Comparison of ENCODE assay signal across 8 cellular contexts in the genomic region with DNA sequence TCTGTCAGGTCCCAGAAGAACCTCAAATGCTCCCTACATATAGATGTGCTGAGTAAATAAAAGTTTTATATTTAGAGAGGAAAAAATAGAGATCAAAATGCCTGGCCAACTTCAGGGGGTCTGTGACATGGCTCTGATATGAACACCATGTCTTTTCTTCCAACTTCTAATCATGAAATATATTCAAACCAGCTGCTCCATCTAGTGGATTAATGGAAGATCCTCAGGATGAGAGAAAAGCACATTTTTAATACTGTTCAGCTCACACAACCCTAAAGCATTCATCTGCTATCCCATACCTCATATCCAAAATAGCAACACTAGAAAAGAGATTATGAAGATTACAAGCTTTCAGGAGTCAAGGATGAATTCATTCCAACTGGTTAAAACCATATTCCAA. TPM values are rescaled to one million over a fixed set of nuclear protein-coding genes. Genes with fewer than 3 reads are reported as not detected.
DNase-seq lines count a peak whose midpoint lies in the region; ATAC-seq and TF ChIP-seq lines count a peak whose summit lies in the region.

No MANE protein-coding gene starts in this region.

- H3K27me3 Mint-ChIP-seq in T-helper 2 cell treated with Interferon-gamma antibody and Interleukin-4, amounts not matched to agents 5 μg/mL and 100 μg/mL, for 36 hours (ENCODE audit: low read depth), result no peaks in the 10 kb centered on the region

- H3K27ac ChIP-seq in lower lobe of right lung, result peak overlapping the region; percentile 16

- H3K9me3 Mint-ChIP-seq in T-helper 2 cell treated with Interferon-gamma antibody and Interleukin-4, amounts not matched to agents 5 μg/mL and 100 μg/mL, for 36 hours, result peaks cover 20% of the 10 kb centered on the region

- ATAC-seq in lower lobe of right lung, result peak; percentile 50 to 80
- ATAC-seq in GM21737 (IDR thresholded peaks at IDR 0.05; ENCODE audit: unreplicated experiment), result no peak

- intact Hi-C loops in lower lobe of right lung (cut with DNase I), result no loop called here

- peaks cover 37% of the 10 kb centered on the region for H3K4me1 Mint-ChIP-seq in T-helper 2 cell treated with Interferon-gamma antibody and Interleukin-4, amounts not matched to agents 5 μg/mL and 100 μg/mL, for 36 hours (ENCODE audit: low read depth)

- peaks cover 17% of the 10 kb centered on the region for H3K4me1 ChIP-seq in lower lobe of right lung

- peak overlapping the region; percentile 21 for H3K27ac Mint-ChIP-seq in T-helper 2 cell treated with Interferon-gamma antibody and Interleukin-4, amounts not matched to agents 5 μg/mL and 100 μg/mL, for 36 hours

- no peak overlapping the region for H3K4me3 ChIP-seq in choroid plexus epithelial cell (ENCODE audit: low read depth, low read length)
- H3K4me3 ChIP-seq in lower lobe of right lung, result no peak overlapping the region

- H3K36me3 ChIP-seq in lower lobe of right lung, result no peaks in the 10 kb centered on the region

- no peak for DNase-seq in T-helper 2 cell treated with Interferon-gamma antibody and Interleukin-4, amounts not matched to agents 5 μg/mL and 100 μg/mL, for 36 hours (ENCODE audit: low spot score)
- DNase-seq in T-helper 2 cell (no peak), NCI-H524 treated with DMSO at 0.1 percent for 48 hours (lab: John Stamatoyannopoulos, UW) (peak; percentile 36), choroid plexus epithelial cell (ENCODE audit: low read depth) (peak; percentile 65), lower lobe of right lung (no peak), D341Med (ENCODE audit: low spot score) (no peak), NCI-H128 (lab: John Stamatoyannopoulos, UW; ENCODE audit: unreplicated experiment) (no peak)

- TF ChIP-seq CTCF in choroid plexus epithelial cell (conservative IDR thresholded peaks at IDR 0.05; ENCODE audit: low read depth, low read length), result peak; percentile 68
- peak; percentile 59 for TF ChIP-seq CTCF in lower lobe of right lung (IDR thresholded peaks at IDR 0.05)

- no peak overlapping the region for H3K4me3 Mint-ChIP-seq in T-helper 2 cell treated with Interferon-gamma antibody and Interleukin-4, amounts not matched to agents 5 μg/mL and 100 μg/mL, for 36 hours

- H3K36me3 Mint-ChIP-seq in T-helper 2 cell treated with Interferon-gamma antibody and Interleukin-4, amounts not matched to agents 5 μg/mL and 100 μg/mL, for 36 hours (ENCODE audit: low read depth), result peaks cover 29% of the 10 kb centered on the region

- peaks cover 4% of the 10 kb centered on the region for H3K9me3 ChIP-seq in lower lobe of right lung

- no peaks in the 10 kb centered on the region for H3K27me3 ChIP-seq in lower lobe of right lung (ENCODE audit: low read depth)

RNA-seq across cellular contexts. Expression of gene DOCK9, which starts 56.0 kb away (rescaled TPM):
- 153 TPM for total RNA-seq in lower lobe of right lung

Comparison
In these comparisons a context has a peak if more than half of its experiments do, and no peak if none do; other contexts are left out.
1. DNase-seq: peak in NCI-H524 treated with DMSO at 0.1 percent for 48 hours (single experiment) and choroid plexus epithelial cell (single experiment); none in T-helper 2 cell treated with Interferon-gamma antibody and Interleukin-4, amounts not matched to agents 5 μg/mL and 100 μg/mL, for 36 hours (single experiment), T-helper 2 cell (0 of 5), lower lobe of right lung (single experiment), D341Med (single experiment) and NCI-H128 (single experiment).